ENCODE assay signal across 31 cellular contexts in genomic region chr3:143099690-143100089, GRCh38.
"Had no signal": no experiment of that assay in that cellular context is flagged by ENCODE, and none has a peak within 500 bp of the region (broad histone marks: within the 10 kb centered on the region; RNA-seq: fewer than 3 reads in every experiment).

No MANE protein-coding gene starts in this region.

- H3K27me3 Mint-ChIP-seq: activated naive CD8-positive, alpha-beta T cell had no signal

- H3K36me3 ChIP-seq: ascending aorta, esophagus muscularis mucosa, gastrocnemius medialis, WERI-Rb-1 had no signal

- ATAC-seq: activated CD4-positive, CD25-positive, alpha-beta regulatory T cell treated with anti-CD3 and anti-CD28 coated beads, Interleukin-2, amount 50 U/mL, for 24 hours; activated CD8-positive, alpha-beta T cell treated with anti-CD3 and anti-CD28 coated beads for 36 hours; activated T-cell treated with anti-CD3 and anti-CD28 coated beads, Interleukin-2, amount 50 U/mL, for 4 hours; activated T-helper 17 cell treated with anti-CD3 and anti-CD28 coated beads, Interleukin-2, amount 50 U/mL, for 72 hours; foreskin keratinocyte; gastrocnemius medialis; T-helper 17 cell had no signal

- H3K4me3 Mint-ChIP-seq: activated B cell treated with CpG ODN at 0.5 μM for 24 hours; activated CD8-positive, alpha-beta T cell treated with anti-CD3 and anti-CD28 coated beads for 36 hours; activated naive CD8-positive, alpha-beta T cell; activated T-cell treated with anti-CD3 and anti-CD28 coated beads, Interleukin-2, amount 50 U/mL, for 4 hours; activated T-helper 17 cell treated with anti-CD3 and anti-CD28 coated beads, Interleukin-2, amount 50 U/mL, for 72 hours; brain; central memory CD8-positive, alpha-beta T cell; dendritic cell treated with granulocyte-macrophage colony-stimulating factor and Interleukin-4, amounts not matched to agents 40 ng/mL and 50 ng/mL, for 4 days; endodermal cell; T-helper 17 cell; T-helper 2 cell treated with Interferon-gamma antibody and Interleukin-4, amounts not matched to agents 5 μg/mL and 100 μg/mL, for 36 hours had no signal

- H3K27ac ChIP-seq: ascending aorta, coronary artery, dorsolateral prefrontal cortex, esophagus muscularis mucosa, foreskin keratinocyte, gastrocnemius medialis, WERI-Rb-1 had no signal

- H3K4me1 ChIP-seq: ascending aorta, esophagus muscularis mucosa, foreskin keratinocyte, gastrocnemius medialis had no signal

- H3K4me3 ChIP-seq: ascending aorta, coronary artery, dorsolateral prefrontal cortex, esophagus muscularis mucosa, gastrocnemius medialis had no signal

- H3K9me3 ChIP-seq: gastrocnemius medialis had no signal

- H3K36me3 Mint-ChIP-seq: activated naive CD8-positive, alpha-beta T cell had no signal

- DNase-seq: activated B cell treated with CpG ODN at 0.5 μM for 24 hours; activated CD4-positive, alpha-beta T cell treated with anti-CD3 and anti-CD28 coated beads for 48 hours; activated CD4-positive, alpha-beta T cell treated with anti-CD3 and anti-CD28 coated beads, Interleukin-2, amount 50 U/mL, for 1 hour; activated CD4-positive, alpha-beta T cell treated with anti-CD3 and anti-CD28 coated beads, Interleukin-2, amount 50 U/mL, for 48 hours; activated CD8-positive, alpha-beta memory T cell treated with anti-CD3 and anti-CD28 coated beads for 24 hours; activated CD8-positive, alpha-beta T cell treated with anti-CD3 and anti-CD28 coated beads for 36 hours; activated effector memory CD4-positive, alpha-beta T cell treated with Interleukin-2 at 50 U/mL for 16 hours; activated gamma-delta T cell treated with Interleukin-2 at 50 U/mL for 16 hours; activated naive CD4-positive, alpha-beta T cell treated with anti-CD3 and anti-CD28 coated beads, Interleukin-2, amount 50 U/mL, for 16 hours; activated naive CD4-positive, alpha-beta T cell treated with Interleukin-2 at 50 U/mL for 16 hours; activated T-cell treated with anti-CD3 and anti-CD28 coated beads, Interleukin-2, amount 50 U/mL, for 4 hours; dorsolateral prefrontal cortex; effector memory CD4-positive, alpha-beta T cell; endodermal cell; erythroblast; foreskin keratinocyte; gastrocnemius medialis; T-helper 1 cell; T-helper 17 cell; T1000; WERI-Rb-1 had no signal

- H3K27ac Mint-ChIP-seq: activated B cell treated with CpG ODN at 0.5 μM for 24 hours; activated CD8-positive, alpha-beta T cell treated with anti-CD3 and anti-CD28 coated beads for 36 hours; activated naive CD8-positive, alpha-beta T cell; activated T-helper 17 cell treated with anti-CD3 and anti-CD28 coated beads, Interleukin-2, amount 50 U/mL, for 72 hours; brain; dendritic cell treated with granulocyte-macrophage colony-stimulating factor and Interleukin-4, amounts not matched to agents 40 ng/mL and 50 ng/mL, for 4 days; endodermal cell; T-helper 17 cell; T-helper 2 cell treated with Interferon-gamma antibody and Interleukin-4, amounts not matched to agents 5 μg/mL and 100 μg/mL, for 36 hours had no signal

- H3K27me3 ChIP-seq: ascending aorta, dorsolateral prefrontal cortex, esophagus muscularis mucosa, gastrocnemius medialis had no signal

- H3K4me1 Mint-ChIP-seq: brain; central memory CD8-positive, alpha-beta T cell; endodermal cell; T-helper 17 cell had no signal
